32 cellular contexts compared by ENCODE assay signal in genomic region chr1:34606504-34606903, GRCh38.
"Had no signal": no experiment of that assay in that cellular context is flagged by ENCODE, and none has a peak within 500 bp of the region (broad histone marks: within the 10 kb centered on the region; RNA-seq: fewer than 3 reads in every experiment).

No MANE protein-coding gene starts in this region.

- DNase-seq: activated effector memory CD4-positive, alpha-beta T cell treated with anti-CD3 and anti-CD28 coated beads, Interleukin-2, amount 50 U/mL, for 16 hours; activated effector memory CD4-positive, alpha-beta T cell treated with Interleukin-2 at 50 U/mL for 16 hours; activated gamma-delta T cell; activated gamma-delta T cell treated with Interleukin-2 at 50 U/mL for 16 hours; activated naive CD4-positive, alpha-beta T cell; activated naive CD4-positive, alpha-beta T cell treated with anti-CD3 and anti-CD28 coated beads for 36 hours; activated naive CD4-positive, alpha-beta T cell treated with anti-CD3 and anti-CD28 coated beads, Interleukin-2, amount 10 ng/mL, durations not matched to agents 7 days and 5 days; activated naive CD4-positive, alpha-beta T cell treated with anti-CD3 and anti-CD28 coated beads, Interleukin-2, amount 50 U/mL, for 16 hours; activated naive CD4-positive, alpha-beta T cell treated with Interleukin-2 at 50 U/mL for 16 hours; activated naive CD8-positive, alpha-beta T cell treated with anti-CD3 and anti-CD28 coated beads for 36 hours; activated naive CD8-positive, alpha-beta T cell treated with anti-CD3 and anti-CD28 coated beads, Interleukin-2, amount 10 ng/mL, durations not matched to agents 7 days and 5 days; activated naive CD8-positive, alpha-beta T cell treated with anti-CD3 and anti-CD28 coated beads, Interleukin-2, amount 50 U/mL, for 24 hours; activated T-cell treated with anti-CD3 and anti-CD28 coated beads, Interleukin-2, amount 50 U/mL, for 1 hour; activated T-cell treated with anti-CD3 and anti-CD28 coated beads, Interleukin-2, amount 50 U/mL, for 24 hours; activated T-cell treated with anti-CD3 and anti-CD28 coated beads, Interleukin-2, amount 50 U/mL, for 4 hours; activated T-cell treated with anti-CD3 and anti-CD28 coated beads, Interleukin-2, amount 50 U/mL, for 48 hours; activated T-cell treated with anti-CD3 and anti-CD28 coated beads, Interleukin-2, amount 50 U/mL, for 72 hours; adrenal gland; amniotic stem cell; amygdala; anterior cingulate cortex; aorta; body of pancreas; brain microvascular endothelial cell; central memory CD4-positive, alpha-beta T cell; cerebellar nuclear complex had no signal

- H3K27me3 ChIP-seq: adrenal gland, ascending aorta, body of pancreas, brain microvascular endothelial cell had no signal

- H3K4me3 ChIP-seq: adrenal gland, ascending aorta, body of pancreas, breast epithelium, cardiac muscle cell had no signal

- ATAC-seq: activated naive CD4-positive, alpha-beta T cell treated with anti-CD3 and anti-CD28 coated beads, Interleukin-2, amount 50 U/mL, for 72 hours; activated naive CD8-positive, alpha-beta T cell treated with anti-CD3 and anti-CD28 coated beads, Interleukin-2, amount 50 U/mL, for 24 hours; activated T-cell treated with anti-CD3 and anti-CD28 coated beads, Interleukin-2, amount 50 U/mL, for 4 hours; activated T-cell treated with anti-CD3 and anti-CD28 coated beads, Interleukin-2, amount 50 U/mL, for 72 hours; activated T-helper 17 cell treated with anti-CD3 and anti-CD28 coated beads, Interleukin-2, amount 50 U/mL, for 72 hours; body of pancreas had no signal

- FAIRE-seq: astrocyte had no signal

- H3K9me3 ChIP-seq: adrenal gland, ascending aorta, body of pancreas, breast epithelium had no signal

- H3K27ac ChIP-seq: adrenal gland, ascending aorta, body of pancreas, brain microvascular endothelial cell, breast epithelium, cardiac muscle cell had no signal

- H3K4me1 ChIP-seq: adrenal gland, ascending aorta, body of pancreas, breast epithelium had no signal

- H3K36me3 ChIP-seq: adrenal gland, ascending aorta, brain microvascular endothelial cell, breast epithelium, cardiac muscle cell had no signal
